In the genomic region with DNA sequence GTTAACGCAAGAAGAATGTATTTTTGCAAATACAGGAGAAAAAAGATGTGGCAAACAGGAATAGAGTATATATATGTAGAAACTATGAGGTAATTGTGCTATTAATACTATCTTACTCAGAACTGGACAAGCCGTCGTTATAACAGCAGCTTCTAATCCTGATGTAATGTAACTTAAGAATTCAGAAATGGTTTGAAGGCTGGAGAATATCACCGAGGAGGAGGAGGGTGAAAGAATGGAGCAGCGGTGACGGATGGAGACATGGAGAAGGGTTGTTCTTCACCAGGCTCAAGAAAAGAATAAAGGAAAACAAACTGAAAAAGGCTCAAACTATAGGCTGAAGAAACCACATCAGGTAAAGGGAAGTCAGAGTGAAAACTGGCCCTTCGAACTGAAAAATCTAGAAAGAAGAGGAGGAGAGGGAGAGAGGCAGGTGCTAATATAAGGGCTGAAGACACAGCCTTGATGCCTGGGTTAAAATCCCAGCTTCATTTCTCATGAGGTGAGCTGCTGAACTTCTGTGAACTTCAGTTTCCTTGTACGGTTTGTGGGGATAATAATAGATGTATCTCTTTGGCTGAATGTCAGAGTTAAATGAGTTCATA, we compare ENCODE assay signal across 10 cellular contexts. TPM values are rescaled to one million over a fixed set of nuclear protein-coding genes. Genes with fewer than 3 reads are reported as not detected.
DNase-seq lines count a peak whose midpoint lies in the region; ATAC-seq and TF ChIP-seq lines count a peak whose summit lies in the region.
"Had no signal": no experiment of that assay in that cellular context is flagged by ENCODE, and none has a peak within 500 bp of the region (broad histone marks: within the 10 kb centered on the region; RNA-seq: fewer than 3 reads in every experiment).

No MANE protein-coding gene starts in this region.

- H3K4ac ChIP-seq in IMR-90 (ENCODE audit: low read depth, low read length): peak overlapping the region; percentile 7; the same call in 1 of the 2 replicates

- no peak overlapping the region for H2BK20ac ChIP-seq in IMR-90 (ENCODE audit: low read depth, low read length)

- peak overlapping the region; percentile 3 for H2BK5ac ChIP-seq in IMR-90 (ENCODE audit: low read depth, low read length, poor library complexity, severe bottlenecking)

- no peak overlapping the region for H3K56ac ChIP-seq in IMR-90 (ENCODE audit: extremely low read depth, insufficient read depth, low read length)

- peaks cover 28 to 52% of the 10 kb centered on the region in 2 experiments for H3K79me1 ChIP-seq in IMR-90 (ENCODE audit: low read depth in 1 of 2, low read length in 2 of 2)

- no peaks in the 10 kb centered on the region for H3K36me3 Mint-ChIP-seq in activated CD4-positive, alpha-beta T cell treated with anti-CD3 and anti-CD28 coated beads, Interleukin-2, amount 10 ng/mL, durations not matched to agents 24 days and 14 days (ENCODE audit: low read depth)

- no peak overlapping the region for H3K4me3 Mint-ChIP-seq in activated CD4-positive, alpha-beta T cell treated with anti-CD3 and anti-CD28 coated beads, Interleukin-2, amount 10 ng/mL, durations not matched to agents 24 days and 14 days

- peak overlapping the region; percentile 3; the same call in 1 of the 2 replicates for H3K4me3 ChIP-seq in IMR-90 (ENCODE audit: insufficient read depth, low read depth, low read length)
- H3K4me3 ChIP-seq in heart right ventricle: peak overlapping the region in 7 of 10 donors; percentile 9 to 44 (median 31)

- no peaks in the 10 kb centered on the region for H3K27me3 ChIP-seq in IMR-90 (ENCODE audit: control insufficient read depth, insufficient read depth, low read length)
- H3K27me3 ChIP-seq in heart right ventricle: no peaks in the 10 kb centered on the region

- intact Hi-C loops in IMR-90 (cut with micrococcal nuclease) (no loop called here), heart right ventricle (cut with DNase I) (loop anchor here in 4 of 10 donors (1.0 to 5.0 kb wide), 3 partner anchors 41 to 113 kb away; partner anchors contain the start of gene GOLIM4 (in 1 of the 4))
- intact Hi-C loops in activated CD4-positive, alpha-beta T cell treated with anti-CD3 and anti-CD28 coated beads, Interleukin-2, amount 10 ng/mL, durations not matched to agents 24 days and 14 days (cut with micrococcal nuclease): no loop called here

- POLR2A ChIA-PET in GM10248 (lab: Yijun Ruan, JAX): no interaction called here
- POLR2A ChIA-PET in IMR-90 (lab: Charles Lee; ENCODE audit: unreplicated experiment): no interaction called here

- H3K4me2 ChIP-seq in IMR-90 (ENCODE audit: low read depth, low read length): peak overlapping the region; percentile 82

- H4K20me1 ChIP-seq in IMR-90 (ENCODE audit: insufficient read depth, low read length): peaks cover 20% of the 10 kb centered on the region; the same call in 1 of the 2 replicates

- H2AFZ ChIP-seq in IMR-90 (replicated peaks; ENCODE audit: low read length, poor library complexity): no peak overlapping the region

- ATAC-seq in GM21529 (IDR thresholded peaks at IDR 0.05; ENCODE audit: unreplicated experiment) (peak; percentile 72), IMR-90 (ENCODE audit: low read depth) (peak; percentile 56), heart right ventricle (peak; percentile 27 to 79 (median 73))

- peak overlapping the region; percentile 53; the same call in 1 of the 2 replicates for H3K9ac ChIP-seq in IMR-90 (ENCODE audit: low read depth, low read length)

- H4K8ac ChIP-seq in IMR-90 (ENCODE audit: low read depth in 2 of 2, low read length in 2 of 2): no peak overlapping the region

- H3K4me1 ChIP-seq in IMR-90 (ENCODE audit: control insufficient read depth, insufficient read depth, low read length) (peaks cover 13% of the 10 kb centered on the region), heart right ventricle (peaks cover 0 to 66% (median 45%) of the 10 kb centered on the region in 9 donors)

- peaks cover 14% of the 10 kb centered on the region for H3K9me1 ChIP-seq in IMR-90 (ENCODE audit: insufficient read depth, low read length)

- H3K9me3 ChIP-seq in IMR-90 (ENCODE audit: control insufficient read depth, insufficient read depth, low read length) (no peaks in the 10 kb centered on the region; the same call in 1 of the 2 replicates), heart right ventricle (peaks cover 0 to 5% (median 0%) of the 10 kb centered on the region in 11 donors)

- no peak overlapping the region for H2AK5ac ChIP-seq in IMR-90 (ENCODE audit: low read depth, low read length)

- H3K27ac Mint-ChIP-seq in activated CD4-positive, alpha-beta T cell treated with anti-CD3 and anti-CD28 coated beads, Interleukin-2, amount 10 ng/mL, durations not matched to agents 24 days and 14 days: no peak overlapping the region

- no TSS peak for BruUV-seq in IMR-90 (replicated peaks; lab: Mats Ljungman, UMichigan)

- no peak for TF ChIP-seq CTCF in GM10248 (IDR thresholded peaks at IDR 0.05; ENCODE audit: control extremely low read depth, extremely low read depth, low read depth, missing control alignments)
- TF ChIP-seq CTCF in IMR-90 (conservative IDR thresholded peaks at IDR 0.05; ENCODE audit: low read depth, low read length): no peak
- no peak for TF ChIP-seq CTCF in heart right ventricle (IDR thresholded peaks at IDR 0.05)

- in situ Hi-C loops in IMR-90 (cut with MboI; ENCODE audit: low sequenced_read_pairs): no loop called here

- no CpG with 5 or more reads among the region's 8 CpGs for WGBS in IMR-90 (ENCODE audit: extremely low coverage in 2 of 2, insufficient read length in 1 of 2), 2 experiments
- WGBS in heart right ventricle, 2 donors: 10 to 30% methylated on average over 8 of the region's 8 CpGs

- no peak overlapping the region for H3K23ac ChIP-seq in IMR-90 (ENCODE audit: low read depth, low read length)

- TF ChIP-seq RAD21 in IMR-90 (IDR thresholded peaks at IDR 0.05; ENCODE audit: low read length): no peak

- dilution Hi-C loops in IMR-90 (cut with HindIII; ENCODE audit: low sequenced_read_pairs, unreplicated experiment): no loop called here

- no peak overlapping the region for H2BK120ac ChIP-seq in IMR-90 (ENCODE audit: low read depth, low read length)

- no peaks in the 10 kb centered on the region for H3K9me3 Mint-ChIP-seq in activated CD4-positive, alpha-beta T cell treated with anti-CD3 and anti-CD28 coated beads, Interleukin-2, amount 10 ng/mL, durations not matched to agents 24 days and 14 days

- no peak overlapping the region for H3K14ac ChIP-seq in IMR-90 (replicated peaks; ENCODE audit: low read depth, low read length)

- DNase-seq in GM10248 (ENCODE audit: extremely low spot score): peak; percentile 21
- peak; percentile 89 for DNase-seq in IMR-90
- no peak for DNase-seq in heart right ventricle
- DNase-seq in SW480 (ENCODE audit: low spot score): no peak
- DNase-seq in activated CD4-positive, alpha-beta T cell treated with anti-CD3 and anti-CD28 coated beads, Interleukin-2, amount 10 ng/mL, durations not matched to agents 24 days and 14 days: no peak
- no peak for DNase-seq in nucleus accumbens (lab: John Stamatoyannopoulos, UW)
- DNase-seq in NK-92 treated with Interleukin-12 subunit alpha and Interleukin-12 subunit beta, amount 100 ng/mL, for 24 hours (lab: John Stamatoyannopoulos, UW): no peak
- DNase-seq: activated T-cell treated with anti-CD3 and anti-CD28 coated beads for 4 hours, DND-41 had no signal

- TF ChIP-seq POLR2A in IMR-90 (IDR thresholded peaks at IDR 0.05; ENCODE audit: low read depth, low read length): no peak

- no peak overlapping the region for H2AK9ac ChIP-seq in IMR-90 (replicated peaks; ENCODE audit: low read depth, low read length, poor library complexity)

- H3K27ac ChIP-seq in IMR-90 (ENCODE audit: insufficient read depth, low read length) (peak overlapping the region; percentile 3; the same call in 1 of the 2 replicates), heart right ventricle (peak overlapping the region; percentile 23 to 85 (median 56))

- CTCF ChIA-PET in GM10248 (lab: Yijun Ruan, JAX): interaction anchor here (0.8 to 11.9 kb wide), 9 partner anchors 10 to 115 kb away, joined by 3 to 195 read pairs (median 8); partner anchors contain the start of gene GOLIM4
- CTCF ChIA-PET in IMR-90 (lab: Yijun Ruan, JAX): interaction anchor here (0.7 to 1.9 kb wide), 5 partner anchors 11 to 43 kb away, joined by 3 to 5 read pairs (median 3); no protein-coding TSS in a partner anchor

- peaks cover 3% of the 10 kb centered on the region for H3K27me3 Mint-ChIP-seq in activated CD4-positive, alpha-beta T cell treated with anti-CD3 and anti-CD28 coated beads, Interleukin-2, amount 10 ng/mL, durations not matched to agents 24 days and 14 days

- H3K4me1 Mint-ChIP-seq in activated CD4-positive, alpha-beta T cell treated with anti-CD3 and anti-CD28 coated beads, Interleukin-2, amount 10 ng/mL, durations not matched to agents 24 days and 14 days: no peaks in the 10 kb centered on the region

- no peak overlapping the region for H2BK15ac ChIP-seq in IMR-90 (ENCODE audit: low read depth, low read length)

- H3K18ac ChIP-seq in IMR-90 (ENCODE audit: low read depth, low read length): peak overlapping the region; percentile 5; the same call in 1 of the 2 replicates

- no peak overlapping the region; the same call in 1 of the 2 replicates for H4K5ac ChIP-seq in IMR-90 (ENCODE audit: low read depth, low read length)

- no peak overlapping the region for H4K91ac ChIP-seq in IMR-90 (ENCODE audit: insufficient read depth, low read depth, low read length)

- H3K36me3 ChIP-seq in IMR-90 (ENCODE audit: control insufficient read depth, insufficient read depth, low read length) (no peaks in the 10 kb centered on the region), heart right ventricle (peaks cover 0 to 6% (median 0%) of the 10 kb centered on the region in 9 donors)

TF ChIP-seq in IMR-90, 13 proteins besides CTCF, POLR2A, EP300 and RAD21 (continues in another document):
- TF ChIP-seq MAZ (IDR thresholded peaks at IDR 0.05; ENCODE audit: borderline replicate concordance, low read depth, low read length) (no peak), CEBPB (IDR thresholded peaks at IDR 0.05; ENCODE audit: low read depth, low read length) (peak; percentile 65), MXI1 (IDR thresholded peaks at IDR 0.05; ENCODE audit: borderline replicate concordance, low read depth, low read length) (no peak), MAFK (IDR thresholded peaks at IDR 0.05; ENCODE audit: low read depth, low read length) (no peak)

RNA-seq across cellular contexts. Expression of gene GOLIM4, which starts 44.0 kb away (rescaled TPM):
- total RNA-seq in IMR-90 (2012; rRNA removed) (71.2 and 90.0 TPM in 2 replicates), heart right ventricle (100 to 1,000 TPM in 1 of 10 donors, 10 to 100 TPM in 9; 56.6 to 103 (median 77.3) TPM)
- polyA plus RNA-seq in IMR-90 (2012; rRNA removed) (44.6 and 48.8 TPM in 2 replicates), heart right ventricle (10 to 100 TPM; 18.8 to 38.0 TPM)
- polyA plus RNA-seq in IMR-90 (2012; cell fraction: cytosol; rRNA removed): 19.4 and 19.5 TPM in 2 replicates
- 11.1 and 19.3 TPM in 2 replicates for polyA plus RNA-seq in IMR-90 (2012; cell fraction: nucleus; rRNA removed; ENCODE audit: low replicate concordance)
- 8.5 and 8.6 TPM in 2 replicates for total RNA-seq in activated CD4-positive, alpha-beta T cell treated with anti-CD3 and anti-CD28 coated beads, Interleukin-2, amount 10 ng/mL, durations not matched to agents 24 days and 14 days

Comparison
In these comparisons a context has a peak if more than half of its experiments do, and no peak if none do; other contexts are left out.
1. DNase-seq: peak in GM10248 (single experiment) and IMR-90 (single experiment); none in heart right ventricle (0 of 2), SW480 (single experiment), activated CD4-positive, alpha-beta T cell treated with anti-CD3 and anti-CD28 coated beads, Interleukin-2, amount 10 ng/mL, durations not matched to agents 24 days and 14 days (single experiment), nucleus accumbens (0 of 56) and NK-92 treated with Interleukin-12 subunit alpha and Interleukin-12 subunit beta, amount 100 ng/mL, for 24 hours (single experiment).
2. Peak in every context shown above with its lines, with median percentiles within 50 percentile points of each other: ATAC-seq.